Comparison of ENCODE assay signal across 13 cellular contexts in the genomic region with DNA sequence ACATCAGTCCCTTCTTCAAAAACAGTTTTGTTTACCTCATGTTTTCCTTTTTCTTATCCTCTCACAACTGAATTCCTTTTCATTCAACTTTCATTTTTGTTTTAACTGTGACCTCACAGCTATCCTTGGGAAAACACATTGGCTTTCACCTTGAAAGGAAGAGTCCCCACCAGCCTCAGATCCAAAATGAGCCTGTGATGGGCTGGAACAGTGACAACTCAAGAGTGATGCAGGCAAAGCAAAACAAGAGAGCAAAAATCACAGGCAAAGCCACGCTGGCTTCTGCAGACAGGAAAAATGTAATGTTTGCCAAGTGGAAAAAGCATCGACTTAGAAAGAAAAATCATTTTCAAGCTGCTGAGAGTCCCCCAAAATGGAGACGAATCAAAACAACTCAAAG. TPM values are rescaled to one million over a fixed set of nuclear protein-coding genes. Genes with fewer than 3 reads are reported as not detected.
DNase-seq lines count a peak whose midpoint lies in the region; ATAC-seq, FAIRE-seq and TF ChIP-seq lines count a peak whose summit lies in the region.
"Had no signal": no experiment of that assay in that cellular context is flagged by ENCODE, and none has a peak within 500 bp of the region (broad histone marks: within the 10 kb centered on the region; RNA-seq: fewer than 3 reads in every experiment).

No MANE protein-coding gene starts in this region.

- H3K4me3 ChIP-seq in choroid plexus epithelial cell (ENCODE audit: low read depth, low read length) (peak overlapping the region; percentile 12), lower leg skin (ENCODE audit: low read depth, poor library complexity, severe bottlenecking) (no peak overlapping the region)

- no peak for TF ChIP-seq POLR2A in lower leg skin (IDR thresholded peaks at IDR 0.05)

- TF ChIP-seq CTCF in choroid plexus epithelial cell (conservative IDR thresholded peaks at IDR 0.05; ENCODE audit: low read depth, low read length) (no peak), lower leg skin (IDR thresholded peaks at IDR 0.05) (no peak), D721Med (IDR thresholded peaks at IDR 0.05; ENCODE audit: insufficient read depth, missing control alignments) (no peak)

- no peak for FAIRE-seq in D721Med (lab: Jason Lieb, UNC)
- FAIRE-seq: GM12892, TTC549 had no signal

- ATAC-seq in HG03135 (IDR thresholded peaks at IDR 0.05; ENCODE audit: unreplicated experiment), result no peak

- intact Hi-C loops in lower leg skin (cut with DNase I; ENCODE audit: low total_unique reads), result no loop called here

- peak; percentile 50 for DNase-seq in M059J (ENCODE audit: low read depth)
- peak; percentile 44 for DNase-seq in choroid plexus epithelial cell (ENCODE audit: low read depth)
- DNase-seq in medulla oblongata (ENCODE audit: extremely low spot score), result peak; percentile 70
- DNase-seq in superior temporal gyrus (ENCODE audit: extremely low spot score), result peak; percentile 57
- DNase-seq in HuH-7.5 (ENCODE audit: low spot score), result no peak
- DNase-seq in lower leg skin (ENCODE audit: low spot score in 2 of 2), result no peak
- DNase-seq in D721Med (ENCODE audit: insufficient read length, low spot score), result no peak
- DNase-seq: Caco-2, cortex of kidney, NCI-H1417 had no signal

- WGBS in lower leg skin, 2 donors, result 25 to 47% methylated on average over 3 of the region's 3 CpGs

RNA-seq across cellular contexts. Expression of a gene that starts 51.0 kb away (rescaled TPM):
- total RNA-seq in M059J (2014; rRNA removed; shearing (Covaris generic)), result 1.9 and 2.1 TPM in 2 replicates
- total RNA-seq in lower leg skin, result 1 to 10 TPM in 2 of 4 donors, under 1 TPM in 2; 0.46 to 1.9 (median 1.1) TPM

Comparison
In these comparisons a context has a peak if more than half of its experiments do, and no peak if none do; other contexts are left out.
1. DNase-seq: peak in M059J (single experiment), choroid plexus epithelial cell (single experiment), medulla oblongata (single experiment) and superior temporal gyrus (single experiment); none in HuH-7.5 (single experiment), lower leg skin (0 of 2) and D721Med (single experiment).